Comparison of ENCODE assay signal across 1 cellular context in the genomic region with DNA sequence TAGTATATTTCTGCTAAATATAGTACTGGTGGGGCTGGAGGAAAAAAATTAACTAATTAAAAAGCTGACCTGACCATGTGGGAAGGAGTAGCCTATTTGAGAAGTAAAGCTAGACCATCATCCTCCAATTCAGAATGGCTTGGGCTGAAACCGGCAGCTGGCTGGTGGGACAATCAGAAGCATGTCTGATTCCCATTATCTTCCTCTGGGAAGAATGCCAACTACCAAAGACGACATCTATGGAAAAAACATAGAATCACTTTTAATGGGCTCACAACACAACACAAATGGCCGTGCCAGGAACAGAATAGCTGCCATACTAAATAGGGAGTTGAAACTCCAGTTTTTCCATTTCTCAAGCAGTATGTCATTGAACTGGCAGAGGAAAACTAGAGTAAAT.
TF ChIP-seq lines count a peak whose summit lies in the region.

No MANE protein-coding gene starts in this region.

TF ChIP-seq in H1, 55 proteins besides CTCF, POLR2A, EP300 and RAD21 (continued from another document):
- TF ChIP-seq, protein P1, sequence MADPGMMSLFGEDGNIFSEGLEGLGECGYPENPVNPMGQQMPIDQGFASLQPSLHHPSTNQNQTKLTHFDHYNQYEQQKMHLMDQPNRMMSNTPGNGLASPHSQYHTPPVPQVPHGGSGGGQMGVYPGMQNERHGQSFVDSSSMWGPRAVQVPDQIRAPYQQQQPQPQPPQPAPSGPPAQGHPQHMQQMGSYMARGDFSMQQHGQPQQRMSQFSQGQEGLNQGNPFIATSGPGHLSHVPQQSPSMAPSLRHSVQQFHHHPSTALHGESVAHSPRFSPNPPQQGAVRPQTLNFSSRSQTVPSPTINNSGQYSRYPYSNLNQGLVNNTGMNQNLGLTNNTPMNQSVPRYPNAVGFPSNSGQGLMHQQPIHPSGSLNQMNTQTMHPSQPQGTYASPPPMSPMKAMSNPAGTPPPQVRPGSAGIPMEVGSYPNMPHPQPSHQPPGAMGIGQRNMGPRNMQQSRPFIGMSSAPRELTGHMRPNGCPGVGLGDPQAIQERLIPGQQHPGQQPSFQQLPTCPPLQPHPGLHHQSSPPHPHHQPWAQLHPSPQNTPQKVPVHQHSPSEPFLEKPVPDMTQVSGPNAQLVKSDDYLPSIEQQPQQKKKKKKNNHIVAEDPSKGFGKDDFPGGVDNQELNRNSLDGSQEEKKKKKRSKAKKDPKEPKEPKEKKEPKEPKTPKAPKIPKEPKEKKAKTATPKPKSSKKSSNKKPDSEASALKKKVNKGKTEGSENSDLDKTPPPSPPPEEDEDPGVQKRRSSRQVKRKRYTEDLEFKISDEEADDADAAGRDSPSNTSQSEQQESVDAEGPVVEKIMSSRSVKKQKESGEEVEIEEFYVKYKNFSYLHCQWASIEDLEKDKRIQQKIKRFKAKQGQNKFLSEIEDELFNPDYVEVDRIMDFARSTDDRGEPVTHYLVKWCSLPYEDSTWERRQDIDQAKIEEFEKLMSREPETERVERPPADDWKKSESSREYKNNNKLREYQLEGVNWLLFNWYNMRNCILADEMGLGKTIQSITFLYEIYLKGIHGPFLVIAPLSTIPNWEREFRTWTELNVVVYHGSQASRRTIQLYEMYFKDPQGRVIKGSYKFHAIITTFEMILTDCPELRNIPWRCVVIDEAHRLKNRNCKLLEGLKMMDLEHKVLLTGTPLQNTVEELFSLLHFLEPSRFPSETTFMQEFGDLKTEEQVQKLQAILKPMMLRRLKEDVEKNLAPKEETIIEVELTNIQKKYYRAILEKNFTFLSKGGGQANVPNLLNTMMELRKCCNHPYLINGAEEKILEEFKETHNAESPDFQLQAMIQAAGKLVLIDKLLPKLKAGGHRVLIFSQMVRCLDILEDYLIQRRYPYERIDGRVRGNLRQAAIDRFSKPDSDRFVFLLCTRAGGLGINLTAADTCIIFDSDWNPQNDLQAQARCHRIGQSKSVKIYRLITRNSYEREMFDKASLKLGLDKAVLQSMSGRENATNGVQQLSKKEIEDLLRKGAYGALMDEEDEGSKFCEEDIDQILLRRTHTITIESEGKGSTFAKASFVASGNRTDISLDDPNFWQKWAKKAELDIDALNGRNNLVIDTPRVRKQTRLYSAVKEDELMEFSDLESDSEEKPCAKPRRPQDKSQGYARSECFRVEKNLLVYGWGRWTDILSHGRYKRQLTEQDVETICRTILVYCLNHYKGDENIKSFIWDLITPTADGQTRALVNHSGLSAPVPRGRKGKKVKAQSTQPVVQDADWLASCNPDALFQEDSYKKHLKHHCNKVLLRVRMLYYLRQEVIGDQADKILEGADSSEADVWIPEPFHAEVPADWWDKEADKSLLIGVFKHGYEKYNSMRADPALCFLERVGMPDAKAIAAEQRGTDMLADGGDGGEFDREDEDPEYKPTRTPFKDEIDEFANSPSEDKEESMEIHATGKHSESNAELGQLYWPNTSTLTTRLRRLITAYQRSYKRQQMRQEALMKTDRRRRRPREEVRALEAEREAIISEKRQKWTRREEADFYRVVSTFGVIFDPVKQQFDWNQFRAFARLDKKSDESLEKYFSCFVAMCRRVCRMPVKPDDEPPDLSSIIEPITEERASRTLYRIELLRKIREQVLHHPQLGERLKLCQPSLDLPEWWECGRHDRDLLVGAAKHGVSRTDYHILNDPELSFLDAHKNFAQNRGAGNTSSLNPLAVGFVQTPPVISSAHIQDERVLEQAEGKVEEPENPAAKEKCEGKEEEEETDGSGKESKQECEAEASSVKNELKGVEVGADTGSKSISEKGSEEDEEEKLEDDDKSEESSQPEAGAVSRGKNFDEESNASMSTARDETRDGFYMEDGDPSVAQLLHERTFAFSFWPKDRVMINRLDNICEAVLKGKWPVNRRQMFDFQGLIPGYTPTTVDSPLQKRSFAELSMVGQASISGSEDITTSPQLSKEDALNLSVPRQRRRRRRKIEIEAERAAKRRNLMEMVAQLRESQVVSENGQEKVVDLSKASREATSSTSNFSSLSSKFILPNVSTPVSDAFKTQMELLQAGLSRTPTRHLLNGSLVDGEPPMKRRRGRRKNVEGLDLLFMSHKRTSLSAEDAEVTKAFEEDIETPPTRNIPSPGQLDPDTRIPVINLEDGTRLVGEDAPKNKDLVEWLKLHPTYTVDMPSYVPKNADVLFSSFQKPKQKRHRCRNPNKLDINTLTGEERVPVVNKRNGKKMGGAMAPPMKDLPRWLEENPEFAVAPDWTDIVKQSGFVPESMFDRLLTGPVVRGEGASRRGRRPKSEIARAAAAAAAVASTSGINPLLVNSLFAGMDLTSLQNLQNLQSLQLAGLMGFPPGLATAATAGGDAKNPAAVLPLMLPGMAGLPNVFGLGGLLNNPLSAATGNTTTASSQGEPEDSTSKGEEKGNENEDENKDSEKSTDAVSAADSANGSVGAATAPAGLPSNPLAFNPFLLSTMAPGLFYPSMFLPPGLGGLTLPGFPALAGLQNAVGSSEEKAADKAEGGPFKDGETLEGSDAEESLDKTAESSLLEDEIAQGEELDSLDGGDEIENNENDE (IDR thresholded peaks at IDR 0.05; ENCODE audit: insufficient replicate concordance, low read length) = no peak
- TF ChIP-seq TCF12 (IDR thresholded peaks at IDR 0.05; ENCODE audit: low read depth, low read length) (no peak), POLR2AphosphoS5 (IDR thresholded peaks at IDR 0.05; ENCODE audit: low read depth, low read length) (no peak), EGR1 (IDR thresholded peaks at IDR 0.05; ENCODE audit: borderline replicate concordance, low read depth, low read length) (no peak), NANOG (IDR thresholded peaks at IDR 0.05; ENCODE audit: insufficient read depth, low read depth, low read length, poor library complexity, severe bottlenecking) (no peak), GABPA (IDR thresholded peaks at IDR 0.05; ENCODE audit: borderline replicate concordance, insufficient read depth, low read length) (no peak), CEBPB (IDR thresholded peaks at IDR 0.05; ENCODE audit: low read depth, low read length) (no peak), GTF2F1 (IDR thresholded peaks at IDR 0.05; ENCODE audit: borderline replicate concordance, low read depth, low read length) (no peak), CREB1 (IDR thresholded peaks at IDR 0.05) (no peak), POU5F1 (IDR thresholded peaks at IDR 0.05; ENCODE audit: low read depth, low read length) (no peak)
